ENCODE assay signal across 8 cellular contexts in genomic region chr10:6647811-6648526, GRCh38.
DNase-seq lines count a peak whose midpoint lies in the region; ATAC-seq and TF ChIP-seq lines count a peak whose summit lies in the region.

No MANE protein-coding gene starts in this region.

- intact Hi-C loops in PC-3 (cut with micrococcal nuclease) (no loop called here), spleen (cut with DNase I; ENCODE audit: low total_unique reads) (no loop called here)

- peak; percentile 70 for ATAC-seq in HG02588 (IDR thresholded peaks at IDR 0.05; ENCODE audit: unreplicated experiment)
- ATAC-seq in PC-3 = no peak

- TF ChIP-seq CTCF in GM06990 (IDR thresholded peaks at IDR 0.05; ENCODE audit: insufficient read depth, low read length, poor library complexity, severe bottlenecking) (peak; percentile 80), PC-3 (conservative IDR thresholded peaks at IDR 0.05; ENCODE audit: low read depth, low read length) (peak; percentile 49), spleen (IDR thresholded peaks at IDR 0.05 in 8 of 11, conservative IDR thresholded peaks at IDR 0.05 in 3 of 11) (peak in 9 of 11 experiments; percentile 31 to 78 (median 67))

- no peaks in the 10 kb centered on the region for H3F3A ChIP-seq in PC-3 (ENCODE audit: low read length, unreplicated experiment)

- WGBS in spleen, 5 donors = 47 to 55% (median 53%) methylated on average over 13 of the region's 13 CpGs

- H3K4me1 ChIP-seq in PC-3 (ENCODE audit: insufficient read depth, low read length) (no peaks in the 10 kb centered on the region), spleen (peaks cover 0 to 7% (median 2%) of the 10 kb centered on the region in 6 donors)

- DNase-seq in GM06990 (ENCODE audit: extremely low read depth, insufficient read length) = peak; percentile 13
- peak; percentile 29 for DNase-seq in PC-3
- DNase-seq in activated T-helper 1 cell treated with anti-CD3 and anti-CD28 coated beads, Interleukin-2, amount 50 U/mL, for 16 hours (ENCODE audit: low read depth in 1 of 2, low spot score in 1 of 2) = peak; percentile 25 to 48
- DNase-seq in germinal center (ENCODE audit: low spot score) = peak; percentile 62
- DNase-seq in spleen = peak; percentile 72
- DNase-seq in NCI-H2227 treated with DMSO at 0.1 percent for 48 hours (lab: John Stamatoyannopoulos, UW) = no peak
- DNase-seq in NCI-H524 treated with DMSO at 0.1 percent for 48 hours (lab: John Stamatoyannopoulos, UW) = no peak

- no peak overlapping the region for H3K27ac ChIP-seq in PC-3 (ENCODE audit: low read length)
- no peak overlapping the region for H3K27ac ChIP-seq in spleen

- H3K79me2 ChIP-seq in PC-3 (ENCODE audit: low read length) = no peaks in the 10 kb centered on the region

- TF ChIP-seq POLR2A in spleen (IDR thresholded peaks at IDR 0.05) = no peak

- CTCF ChIA-PET in PC-3 (lab: Charles Lee) = no interaction called here

- POLR2A ChIA-PET in PC-3 (lab: Charles Lee; ENCODE audit: unreplicated experiment) = no interaction called here

- no peak overlapping the region for H3K9ac ChIP-seq in PC-3 (ENCODE audit: low read length)

- H3K9me2 ChIP-seq in PC-3 (replicated peaks; ENCODE audit: low read length) = no peaks in the 10 kb centered on the region

- no peak overlapping the region for H3K4me2 ChIP-seq in PC-3 (ENCODE audit: low read length)

- H3K27me3 ChIP-seq in GM06990 (replicated peaks; ENCODE audit: control insufficient read depth, insufficient read depth, low read length) = peaks cover 2% of the 10 kb centered on the region; the same call in 1 of the 2 replicates
- peaks cover 9% of the 10 kb centered on the region for H3K27me3 ChIP-seq in PC-3 (ENCODE audit: low read length)
- H3K27me3 ChIP-seq in spleen (replicated peaks in 1 of 7) = peaks cover 0 to 19% (median 0%) of the 10 kb centered on the region in 7 donors

- no peaks in the 10 kb centered on the region for H3K36me3 ChIP-seq in GM06990 (ENCODE audit: control insufficient read depth, insufficient read depth, low read length)
- no peaks in the 10 kb centered on the region for H3K36me3 ChIP-seq in PC-3 (ENCODE audit: low read depth, low read length)
- H3K36me3 ChIP-seq in spleen = no peaks in the 10 kb centered on the region

- H3K4me3 ChIP-seq in GM06990 (replicated peaks; ENCODE audit: low read depth, low read length) (no peak overlapping the region), PC-3 (ENCODE audit: low read length) (no peak overlapping the region), spleen (no peak overlapping the region)

- BruUV-seq in PC-3 (replicated peaks; lab: Mats Ljungman, UMichigan) = no TSS peak

- H4K20me1 ChIP-seq in PC-3 (ENCODE audit: low read length) = no peaks in the 10 kb centered on the region

- no peak overlapping the region for H2AFZ ChIP-seq in PC-3 (ENCODE audit: low read length)

- H3K9me3 ChIP-seq in PC-3 (ENCODE audit: low read length) (no peaks in the 10 kb centered on the region), spleen (no peaks in the 10 kb centered on the region)

Comparison
In these comparisons a context has a peak if more than half of its experiments do, and no peak if none do; other contexts are left out.
1. DNase-seq: peak in GM06990 (single experiment), PC-3 (single experiment), activated T-helper 1 cell treated with anti-CD3 and anti-CD28 coated beads, Interleukin-2, amount 50 U/mL, for 16 hours (2 of 2), germinal center (single experiment) and spleen (single experiment); none in NCI-H2227 treated with DMSO at 0.1 percent for 48 hours (single experiment) and NCI-H524 treated with DMSO at 0.1 percent for 48 hours (single experiment).
2. Peak in every context shown above with its lines, with median percentiles within 50 percentile points of each other: CTCF ChIP-seq.